6 cellular contexts compared by ENCODE assay signal in the genomic region with DNA sequence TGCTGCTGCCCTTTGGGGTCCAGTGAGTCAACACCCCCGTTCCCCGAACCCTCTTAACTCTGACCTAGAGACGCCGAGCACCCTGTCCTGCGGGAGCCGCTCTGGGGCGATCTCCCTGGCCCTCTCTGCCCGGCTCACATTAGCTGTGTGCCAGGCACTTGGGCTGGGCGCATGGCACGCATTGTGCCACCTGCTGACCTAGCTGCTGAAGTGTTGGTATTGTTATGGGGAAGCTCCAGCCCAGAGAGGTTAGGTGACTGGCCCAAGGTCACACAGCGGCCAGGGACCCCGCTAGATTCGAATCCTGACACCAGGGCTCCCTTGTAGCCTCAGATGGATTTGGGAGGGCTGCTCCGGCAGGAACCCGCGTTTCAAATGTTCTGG. TPM values are rescaled to one million over a fixed set of nuclear protein-coding genes. Genes with fewer than 3 reads are reported as not detected.
DNase-seq lines count a peak whose midpoint lies in the region; ATAC-seq, FAIRE-seq and TF ChIP-seq lines count a peak whose summit lies in the region.

No MANE protein-coding gene starts in this region.

- H3K4me3 ChIP-seq in AG10803 (ENCODE audit: low read length): peak overlapping the region; percentile 91
- peak overlapping the region; percentile 79 to 89 for H3K4me3 ChIP-seq in SK-N-SH (ENCODE audit: low read depth in 2 of 2, low read length in 1 of 2)
- peak overlapping the region; percentile 93 for H3K4me3 ChIP-seq in iPS-15b (ENCODE audit: low read depth, low read length)
- peak overlapping the region; percentile 51 for H3K4me3 ChIP-seq in urinary bladder (ENCODE audit: low read depth, low read length)

- peak overlapping the region; percentile 97 for H3K4me2 ChIP-seq in SK-N-SH

- CTCF ChIA-PET in SK-N-SH (lab: Yijun Ruan, JAX): interaction anchor here (1.0 to 2.5 kb wide), 7 partner anchors 10 to 242 kb away, joined by 3 to 8 read pairs (median 3); partner anchors contain the start of genes RETREG3 and TUBG1

- no peak for ATAC-seq in GM18868 (IDR thresholded peaks at IDR 0.05; ENCODE audit: unreplicated experiment)

- TF ChIP-seq CTCF in AG10803 (conservative IDR thresholded peaks at IDR 0.05; ENCODE audit: low read length): 0 out of 2 replicates have a peak, but pooled peaks have one; percentile 11
- no peak for TF ChIP-seq CTCF in SK-N-SH (IDR thresholded peaks at IDR 0.05)

- H3K9me3 ChIP-seq in SK-N-SH: no peaks in the 10 kb centered on the region
- no peaks in the 10 kb centered on the region for H3K9me3 ChIP-seq in iPS-15b (ENCODE audit: control insufficient read depth, insufficient read depth, low read length)

- H3K9me2 ChIP-seq in SK-N-SH: no peaks in the 10 kb centered on the region

- no peaks in the 10 kb centered on the region for H4K20me1 ChIP-seq in SK-N-SH (ENCODE audit: insufficient read depth)

- H3K36me3 ChIP-seq in SK-N-SH (replicated peaks in 1 of 2; ENCODE audit: control insufficient read depth in 1 of 2, insufficient read depth in 2 of 2, low read length in 1 of 2) (peaks cover 0 to 3% of the 10 kb centered on the region in 2 experiments), iPS-15b (ENCODE audit: control insufficient read depth, insufficient read depth, low read length) (no peaks in the 10 kb centered on the region), urinary bladder (ENCODE audit: insufficient read depth) (no peaks in the 10 kb centered on the region)

- POLR2A ChIA-PET in SK-N-SH (lab: Yijun Ruan, JAX): interaction anchor here (0.6 to 2.3 kb wide), 6 partner anchors 11 to 445 kb away, joined by 3 to 17 read pairs (median 4); partner anchors contain the start of genes NAGLU and PSMC3IP

- no peak for TF ChIP-seq EP300 in SK-N-SH (IDR thresholded peaks at IDR 0.05; ENCODE audit: borderline replicate concordance in 1 of 2, low read depth in 1 of 2, low read length in 1 of 2)

- H3K9ac ChIP-seq in SK-N-SH (peak overlapping the region; percentile 87), iPS-15b (ENCODE audit: low read depth, low read length) (no peak overlapping the region)

- peaks cover 11% of the 10 kb centered on the region for H3F3A ChIP-seq in SK-N-SH (replicated peaks; ENCODE audit: insufficient read depth)

- peak overlapping the region; percentile 69 to 74; a peak in 3 of 4 replicates for H3K27ac ChIP-seq in SK-N-SH (ENCODE audit: low read depth in 2 of 2, low read length in 1 of 2)
- H3K27ac ChIP-seq in urinary bladder (ENCODE audit: low read depth): no peak overlapping the region

- H3K4me1 ChIP-seq in SK-N-SH (ENCODE audit: control insufficient read depth in 1 of 2, insufficient read depth in 2 of 2, low read depth in 1 of 2, low read length in 1 of 2) (peaks cover 2 to 20% of the 10 kb centered on the region in 2 experiments; a peak in 1 of 4 replicates), iPS-15b (ENCODE audit: control insufficient read depth, insufficient read depth, low read length) (peaks cover 4% of the 10 kb centered on the region), urinary bladder (ENCODE audit: insufficient read depth) (no peaks in the 10 kb centered on the region)

- 24% methylated on average over 12 of the region's 16 CpGs for WGBS in SK-N-SH (ENCODE audit: low lambda C conversion rate)
- 56% methylated on average over 16 of the region's 16 CpGs for WGBS in urinary bladder

- DNase-seq in AG10803 (ENCODE audit: low read depth): no peak
- DNase-seq in SK-N-SH: peak; percentile 68
- no peak for DNase-seq in HTR-8/SVneo (ENCODE audit: insufficient read length, low spot score)

- FAIRE-seq in HTR-8/SVneo (lab: Jason Lieb, UNC): no peak

- no peaks in the 10 kb centered on the region for H3K27me3 ChIP-seq in SK-N-SH (ENCODE audit: insufficient read depth)
- peaks cover 4% of the 10 kb centered on the region for H3K27me3 ChIP-seq in iPS-15b (ENCODE audit: control insufficient read depth, insufficient read depth, low read length)

- H2AFZ ChIP-seq in SK-N-SH (ENCODE audit: low read depth): no peak overlapping the region

- TF ChIP-seq RAD21 in SK-N-SH (IDR thresholded peaks at IDR 0.05; ENCODE audit: low read length): no peak

- H3K79me2 ChIP-seq in SK-N-SH (ENCODE audit: insufficient read depth): peaks cover 51% of the 10 kb centered on the region

TF ChIP-seq in SK-N-SH, 30 proteins besides CTCF, POLR2A, EP300 and RAD21:
- TF ChIP-seq MXI1 (IDR thresholded peaks at IDR 0.05; ENCODE audit: low read depth, low read length) (0 out of 2 replicates have a peak, but pooled peaks have one; percentile 3), RFX5 (IDR thresholded peaks at IDR 0.05; ENCODE audit: low read length) (no peak)
- TF ChIP-seq, protein P1, sequence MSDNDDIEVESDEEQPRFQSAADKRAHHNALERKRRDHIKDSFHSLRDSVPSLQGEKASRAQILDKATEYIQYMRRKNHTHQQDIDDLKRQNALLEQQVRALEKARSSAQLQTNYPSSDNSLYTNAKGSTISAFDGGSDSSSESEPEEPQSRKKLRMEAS (IDR thresholded peaks at IDR 0.05; ENCODE audit: low read depth): peak; percentile 60; the same call in 1 of the 2 replicates

RNA-seq across cellular contexts. Expression of gene HSD17B1, which starts 1.1 kb away (rescaled TPM):
- polyA plus RNA-seq in SK-N-SH (2012; rRNA removed) (1.2 and 1.3 TPM in 2 replicates), urinary bladder (2.5 TPM)
- polyA plus RNA-seq in SK-N-SH (2012; cell fraction: cytosol; rRNA removed): 0.49 and 0.83 TPM in 2 replicates
- 2.2 and 3.7 TPM in 2 replicates for polyA plus RNA-seq in SK-N-SH (2012; cell fraction: nucleus; rRNA removed)
- total RNA-seq in urinary bladder: 1.5 TPM

RNA-seq across cellular contexts. Expression of gene COASY, which starts 8.1 kb away (rescaled TPM):
- 56.6 and 69.4 TPM in 2 replicates for polyA plus RNA-seq in SK-N-SH (2012; rRNA removed)
- polyA plus RNA-seq in SK-N-SH (2012; cell fraction: cytosol; rRNA removed): 32.0 and 48.4 TPM in 2 replicates
- 145 and 151 TPM in 2 replicates for polyA plus RNA-seq in SK-N-SH (2012; cell fraction: nucleus; rRNA removed)
- total RNA-seq in urinary bladder: 8.8 TPM
- polyA plus RNA-seq in urinary bladder: 43.7 TPM

RNA-seq across cellular contexts. Expression of gene MLX, which starts 13.0 kb away (rescaled TPM):
- polyA plus RNA-seq in SK-N-SH (2012; rRNA removed) (44.5 and 66.4 TPM in 2 replicates), urinary bladder (38.0 TPM)
- polyA plus RNA-seq in SK-N-SH (2012; cell fraction: cytosol; rRNA removed): 33.1 and 41.8 TPM in 2 replicates
- polyA plus RNA-seq in SK-N-SH (2012; cell fraction: nucleus; rRNA removed): 154 and 172 TPM in 2 replicates
- total RNA-seq in urinary bladder: 17.1 TPM

RNA-seq across cellular contexts. Expression of gene NAGLU, which starts 17.8 kb away (rescaled TPM):
- 25.0 and 33.9 TPM in 2 replicates for polyA plus RNA-seq in SK-N-SH (2012; rRNA removed)
- polyA plus RNA-seq in SK-N-SH (2012; cell fraction: cytosol; rRNA removed): 11.8 and 23.1 TPM in 2 replicates
- 87.3 and 99.7 TPM in 2 replicates for polyA plus RNA-seq in SK-N-SH (2012; cell fraction: nucleus; rRNA removed)
- total RNA-seq in urinary bladder: 18.0 TPM
- polyA plus RNA-seq in urinary bladder: 40.3 TPM

RNA-seq across cellular contexts. Expression of gene PSMC3IP, which starts 23.7 kb away (rescaled TPM):
- polyA plus RNA-seq in SK-N-SH (2012; rRNA removed) (14.2 and 17.3 TPM in 2 replicates), urinary bladder (7.9 TPM)
- 15.8 and 20.1 TPM in 2 replicates for polyA plus RNA-seq in SK-N-SH (2012; cell fraction: cytosol; rRNA removed)
- polyA plus RNA-seq in SK-N-SH (2012; cell fraction: nucleus; rRNA removed): 23.6 and 31.7 TPM in 2 replicates
- 4.5 TPM for total RNA-seq in urinary bladder
